In genomic region chr13:80083516-80084085, GRCh38 we compare ENCODE assay signal across 11 cellular contexts.
DNase-seq lines count a peak whose midpoint lies in the region; TF ChIP-seq lines count a peak whose summit lies in the region.
"Had no signal": no experiment of that assay in that cellular context is flagged by ENCODE, and none has a peak within 500 bp of the region (broad histone marks: within the 10 kb centered on the region; RNA-seq: fewer than 3 reads in every experiment).

No MANE protein-coding gene starts in this region.

- H3K4me1 ChIP-seq in SJCRH30 (peaks cover 22% of the 10 kb centered on the region), fibroblast of lung (ENCODE audit: control insufficient read depth, extremely low read depth, insufficient read depth, low read length) (peaks cover 17% of the 10 kb centered on the region), HAP-1 (peaks cover 8% of the 10 kb centered on the region)

- no peak overlapping the region for H3K4me3 Mint-ChIP-seq in activated T-helper 1 cell treated with anti-CD3 and anti-CD28 coated beads, Interleukin-12 subunit alpha, Interleukin-12 subunit beta, Interleukin-2, Interleukin-4 antibody, amounts not matched to agents 30 ng/mL and 10 ng/mL and 1 ng/mL, durations not matched to agents 14 hours and 24 hours and 36 hours
- H3K4me3 Mint-ChIP-seq: CD8-positive, alpha-beta T cell had no signal

- H3K36me3 Mint-ChIP-seq in activated T-helper 1 cell treated with anti-CD3 and anti-CD28 coated beads, Interleukin-12 subunit alpha, Interleukin-12 subunit beta, Interleukin-2, Interleukin-4 antibody, amounts not matched to agents 30 ng/mL and 10 ng/mL and 1 ng/mL, durations not matched to agents 14 hours and 24 hours and 36 hours (ENCODE audit: low read depth) = no peaks in the 10 kb centered on the region
- H3K36me3 Mint-ChIP-seq: CD8-positive, alpha-beta T cell had no signal

- peak overlapping the region; percentile 33 for H3K9ac ChIP-seq in fibroblast of lung (ENCODE audit: insufficient read depth, low read length)
- H3K9ac ChIP-seq: KMS-11 had no signal

- intact Hi-C loops in activated T-helper 1 cell treated with anti-CD3 and anti-CD28 coated beads, Interleukin-12 subunit alpha, Interleukin-12 subunit beta, Interleukin-2, Interleukin-4 antibody, amounts not matched to agents 30 ng/mL and 10 ng/mL and 1 ng/mL, durations not matched to agents 14 hours and 24 hours and 36 hours (cut with micrococcal nuclease) = no loop called here

- no peaks in the 10 kb centered on the region; the same call in 1 of the 2 replicates for H3K9me3 ChIP-seq in SJCRH30 (replicated peaks)
- H3K9me3 ChIP-seq in fibroblast of lung (ENCODE audit: control insufficient read depth, insufficient read depth, low read depth, low read length) = no peaks in the 10 kb centered on the region
- H3K9me3 ChIP-seq in HAP-1 = no peaks in the 10 kb centered on the region

- peak overlapping the region; percentile 74 for H3K27ac ChIP-seq in SJCRH30
- H3K27ac ChIP-seq in fibroblast of lung (ENCODE audit: insufficient read depth, low read length) = peak overlapping the region; percentile 96
- H3K27ac ChIP-seq: KMS-11 had no signal

- no peaks in the 10 kb centered on the region for H4K20me1 ChIP-seq in fibroblast of lung (ENCODE audit: control insufficient read depth, extremely low read depth, insufficient read depth, low read length)

- H3K27me3 Mint-ChIP-seq in activated T-helper 1 cell treated with anti-CD3 and anti-CD28 coated beads, Interleukin-12 subunit alpha, Interleukin-12 subunit beta, Interleukin-2, Interleukin-4 antibody, amounts not matched to agents 30 ng/mL and 10 ng/mL and 1 ng/mL, durations not matched to agents 14 hours and 24 hours and 36 hours (ENCODE audit: insufficient read depth) = peaks cover 3% of the 10 kb centered on the region

- DNase-seq in AG10803 (ENCODE audit: low read depth) (peak; percentile 59), SJCRH30 (peak; percentile 16 to 57), fibroblast of lung (ENCODE audit: low read depth in 2 of 2) (peak in 1 of 2 donors; percentile 71), pons (ENCODE audit: low spot score) (peak; percentile 19), NCI-H82 treated with DMSO at 0.1 percent for 48 hours (lab: John Stamatoyannopoulos, UW; ENCODE audit: unreplicated experiment) (no peak), HAP-1 (ENCODE audit: low spot score in 2 of 2) (no peak), ecto neural progenitor cell (ENCODE audit: low spot score) (no peak)
- no peak for DNase-seq in activated T-helper 1 cell treated with anti-CD3 and anti-CD28 coated beads, Interleukin-12 subunit alpha, Interleukin-12 subunit beta, Interleukin-2, Interleukin-4 antibody, amounts not matched to agents 30 ng/mL and 10 ng/mL and 1 ng/mL, durations not matched to agents 14 hours and 24 hours and 36 hours (ENCODE audit: low spot score)
- DNase-seq: activated CD4-positive, alpha-beta T cell treated with anti-CD3 and anti-CD28 coated beads, Interleukin-2, amount 50 U/mL, for 48 hours; CD8-positive, alpha-beta T cell had no signal

- no peaks in the 10 kb centered on the region for H3K79me2 ChIP-seq in fibroblast of lung (ENCODE audit: control insufficient read depth, insufficient read depth, low read length)

- TF ChIP-seq CTCF in AG10803 (conservative IDR thresholded peaks at IDR 0.05; ENCODE audit: low read length) (no peak), fibroblast of lung (conservative IDR thresholded peaks at IDR 0.05 in 1 of 2, IDR thresholded peaks at IDR 0.05 in 1 of 2; ENCODE audit: low read depth in 1 of 2, low read length in 2 of 2) (no peak)

- H3K36me3 ChIP-seq in SJCRH30 (no peaks in the 10 kb centered on the region), fibroblast of lung (ENCODE audit: control insufficient read depth, insufficient read depth, low read length) (no peaks in the 10 kb centered on the region), HAP-1 (replicated peaks) (no peaks in the 10 kb centered on the region)

- H3K4me3 ChIP-seq in AG10803 (ENCODE audit: low read length) (peak overlapping the region; percentile 21), SJCRH30 (peak overlapping the region; percentile 22), fibroblast of lung (replicated peaks in 1 of 4; ENCODE audit: control extremely low read depth in 1 of 4, insufficient read depth in 1 of 4, low read depth in 3 of 4, low read length in 4 of 4) (peak overlapping the region; percentile 16 to 45 (median 28)), HAP-1 (no peak overlapping the region)

- H3K4me1 Mint-ChIP-seq in activated T-helper 1 cell treated with anti-CD3 and anti-CD28 coated beads, Interleukin-12 subunit alpha, Interleukin-12 subunit beta, Interleukin-2, Interleukin-4 antibody, amounts not matched to agents 30 ng/mL and 10 ng/mL and 1 ng/mL, durations not matched to agents 14 hours and 24 hours and 36 hours (ENCODE audit: low read depth) = no peaks in the 10 kb centered on the region

- H3K4me2 ChIP-seq in fibroblast of lung (ENCODE audit: extremely low read depth, insufficient read depth, low read length) = peak overlapping the region; percentile 90
- H3K4me2 ChIP-seq: KMS-11 had no signal

- H3K27ac Mint-ChIP-seq in activated T-helper 1 cell treated with anti-CD3 and anti-CD28 coated beads, Interleukin-12 subunit alpha, Interleukin-12 subunit beta, Interleukin-2, Interleukin-4 antibody, amounts not matched to agents 30 ng/mL and 10 ng/mL and 1 ng/mL, durations not matched to agents 14 hours and 24 hours and 36 hours = no peak overlapping the region
- H3K27ac Mint-ChIP-seq: CD8-positive, alpha-beta T cell had no signal

- peak overlapping the region; percentile 15 for H2AFZ ChIP-seq in fibroblast of lung (ENCODE audit: low read length)

- H3K27me3 ChIP-seq in SJCRH30 (no peaks in the 10 kb centered on the region), fibroblast of lung (ENCODE audit: control insufficient read depth, insufficient read depth, low read length) (no peaks in the 10 kb centered on the region), HAP-1 (ENCODE audit: low read depth) (no peaks in the 10 kb centered on the region)

- in situ Hi-C loops in HAP-1 (cut with MboI; ENCODE audit: low sequenced_read_pairs) = no loop called here

- H3K9me3 Mint-ChIP-seq in activated T-helper 1 cell treated with anti-CD3 and anti-CD28 coated beads, Interleukin-12 subunit alpha, Interleukin-12 subunit beta, Interleukin-2, Interleukin-4 antibody, amounts not matched to agents 30 ng/mL and 10 ng/mL and 1 ng/mL, durations not matched to agents 14 hours and 24 hours and 36 hours = no peaks in the 10 kb centered on the region
- H3K9me3 Mint-ChIP-seq: CD8-positive, alpha-beta T cell had no signal

Comparison
In these comparisons a context has a peak if more than half of its experiments do, and no peak if none do; other contexts are left out.
1. DNase-seq: peak in AG10803 (single experiment), SJCRH30 (2 of 2) and pons (single experiment); none in NCI-H82 treated with DMSO at 0.1 percent for 48 hours (single experiment), HAP-1 (0 of 2), ecto neural progenitor cell (single experiment) and activated T-helper 1 cell treated with anti-CD3 and anti-CD28 coated beads, Interleukin-12 subunit alpha, Interleukin-12 subunit beta, Interleukin-2, Interleukin-4 antibody, amounts not matched to agents 30 ng/mL and 10 ng/mL and 1 ng/mL, durations not matched to agents 14 hours and 24 hours and 36 hours (single experiment).